ENCODE assay signal across 8 cellular contexts in genomic region chr1:17919525-17920439, GRCh38.
A peak's percentile ranks its signal among the peaks of the same experiment; 100 is the strongest.
DNase-seq lines count a peak whose midpoint lies in the region; ATAC-seq and TF ChIP-seq lines count a peak whose summit lies in the region.

No MANE protein-coding gene starts in this region.

- H3K4me1 Mint-ChIP-seq in CD14-positive monocyte, result no peaks in the 10 kb centered on the region

- H3K4me1 ChIP-seq in upper lobe of right lung (no peaks in the 10 kb centered on the region), vagina (no peaks in the 10 kb centered on the region)

- no peaks in the 10 kb centered on the region for H3K36me3 Mint-ChIP-seq in CD14-positive monocyte

- H3K9me3 ChIP-seq in upper lobe of right lung (no peaks in the 10 kb centered on the region), vagina (no peaks in the 10 kb centered on the region)

- no peak overlapping the region for H3K4me3 ChIP-seq in foreskin fibroblast (ENCODE audit: low read depth in 1 of 2, low read length in 2 of 2)
- no peak overlapping the region for H3K4me3 ChIP-seq in upper lobe of right lung
- no peak overlapping the region for H3K4me3 ChIP-seq in vagina

- H3K4me3 Mint-ChIP-seq in CD14-positive monocyte, result no peak overlapping the region

- H3K27me3 Mint-ChIP-seq in CD14-positive monocyte (ENCODE audit: low read depth in 3 of 3), result peaks cover 10 to 16% (median 15%) of the 10 kb centered on the region in 3 donors

- no peak for TF ChIP-seq POLR2A in vagina (IDR thresholded peaks at IDR 0.05)

- intact Hi-C loops in left cardiac atrium (cut with DNase I) (loop anchor here (10.0 kb wide), 4 partner anchors 65 to 655 kb away; partner anchors contain the start of gene IGSF21 (in 1 of the 2)), left ventricle myocardium superior (cut with micrococcal nuclease) (no loop called here), upper lobe of right lung (cut with DNase I) (no loop called here), CD14-positive monocyte (cut with micrococcal nuclease) (no loop called here), vagina (cut with DNase I) (no loop called here)

- peak; percentile 31 for DNase-seq in left cardiac atrium
- DNase-seq in left ventricle myocardium superior, result no peak
- peak; percentile 45 for DNase-seq in RKO (ENCODE audit: low spot score)
- peak; percentile 16 to 71 for DNase-seq in foreskin fibroblast
- DNase-seq in upper lobe of right lung, result no peak
- no peak for DNase-seq in CD14-positive monocyte (ENCODE audit: low spot score)
- DNase-seq in vagina (ENCODE audit: extremely low spot score in 2 of 2), result no peak

- no peaks in the 10 kb centered on the region for H3K9me3 Mint-ChIP-seq in CD14-positive monocyte

- H3K27ac ChIP-seq in upper lobe of right lung (no peak overlapping the region), vagina (no peak overlapping the region)

- ATAC-seq in left cardiac atrium (no peak), left ventricle myocardium superior (no peak), upper lobe of right lung (peak; percentile 13), HG03565 (IDR thresholded peaks at IDR 0.05; ENCODE audit: unreplicated experiment) (no peak)

- TF ChIP-seq CTCF in foreskin fibroblast (IDR thresholded peaks at IDR 0.05; ENCODE audit: low read depth, low read length), result no peak
- peak; percentile 17 for TF ChIP-seq CTCF in upper lobe of right lung (IDR thresholded peaks at IDR 0.05)
- no peak for TF ChIP-seq CTCF in CD14-positive monocyte (IDR thresholded peaks at IDR 0.05)
- TF ChIP-seq CTCF in vagina (IDR thresholded peaks at IDR 0.05), result no peak

- no peaks in the 10 kb centered on the region for H3K36me3 ChIP-seq in upper lobe of right lung
- no peaks in the 10 kb centered on the region for H3K36me3 ChIP-seq in vagina

- peaks cover 50% of the 10 kb centered on the region for H3K27me3 ChIP-seq in upper lobe of right lung
- no peaks in the 10 kb centered on the region for H3K27me3 ChIP-seq in vagina

- H3K27ac Mint-ChIP-seq in CD14-positive monocyte, result no peak overlapping the region

Comparison
In these comparisons a context has a peak if more than half of its experiments do, and no peak if none do; other contexts are left out.
1. DNase-seq: peak in left cardiac atrium (single experiment), RKO (single experiment) and foreskin fibroblast (2 of 2); none in left ventricle myocardium superior (single experiment), upper lobe of right lung (single experiment), CD14-positive monocyte (single experiment) and vagina (0 of 2).
2. intact Hi-C loops: an anchor here in left cardiac atrium (10.0 kb wide); none called in left ventricle myocardium superior, upper lobe of right lung, CD14-positive monocyte and vagina.